Comparison of ENCODE assay signal across 1 cellular context in the genomic region with DNA sequence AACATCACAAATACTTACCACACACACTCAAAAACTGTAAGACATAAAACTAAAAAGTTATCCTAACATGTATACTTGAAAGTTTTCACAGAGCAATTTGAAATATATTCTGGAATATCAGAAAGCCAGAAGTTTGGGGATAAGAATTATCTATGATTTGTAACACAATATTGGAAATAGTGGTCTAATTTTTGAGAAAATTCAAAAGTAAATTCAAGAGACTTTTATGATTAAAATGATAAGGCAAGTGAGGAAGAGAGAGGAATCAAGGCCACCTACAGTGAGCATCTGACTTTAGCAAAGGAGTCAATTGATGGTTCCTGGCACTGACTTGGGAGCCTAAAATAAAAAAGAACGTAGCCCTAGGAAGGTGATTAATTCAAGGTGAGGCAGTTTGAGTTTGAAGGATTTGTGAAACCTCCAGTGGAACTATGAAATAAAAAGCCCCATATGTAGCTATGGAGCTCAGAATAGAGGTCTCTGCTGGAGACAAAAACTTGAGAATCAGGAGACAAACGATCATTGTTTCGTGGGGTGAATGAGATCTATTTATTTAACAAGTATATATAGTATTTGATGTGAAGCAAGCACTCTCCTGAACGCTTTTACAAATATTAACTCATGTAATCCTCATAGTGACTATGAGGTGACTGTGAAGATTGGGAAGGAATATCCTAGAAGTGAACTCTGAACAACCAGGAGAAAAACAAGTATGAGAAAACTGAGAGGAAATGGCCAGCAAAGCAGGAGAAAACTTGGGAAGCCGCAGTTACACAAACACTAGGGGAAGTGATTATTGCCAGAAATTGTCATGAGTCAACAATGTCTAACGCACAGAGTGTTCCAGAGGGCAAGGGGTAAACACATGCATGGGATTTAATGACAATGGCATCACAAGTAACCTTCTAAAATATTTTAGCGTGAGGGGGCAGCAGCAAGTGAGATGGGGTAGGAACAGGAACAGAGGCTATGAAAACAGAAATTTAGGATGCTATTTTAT.
TF ChIP-seq lines count a peak whose summit lies in the region.

No MANE protein-coding gene starts in this region.

TF ChIP-seq in HepG2, 621 proteins besides CTCF, POLR2A, EP300 and RAD21 (continued from another document and continues in another):
- TF ChIP-seq, protein P1, sequence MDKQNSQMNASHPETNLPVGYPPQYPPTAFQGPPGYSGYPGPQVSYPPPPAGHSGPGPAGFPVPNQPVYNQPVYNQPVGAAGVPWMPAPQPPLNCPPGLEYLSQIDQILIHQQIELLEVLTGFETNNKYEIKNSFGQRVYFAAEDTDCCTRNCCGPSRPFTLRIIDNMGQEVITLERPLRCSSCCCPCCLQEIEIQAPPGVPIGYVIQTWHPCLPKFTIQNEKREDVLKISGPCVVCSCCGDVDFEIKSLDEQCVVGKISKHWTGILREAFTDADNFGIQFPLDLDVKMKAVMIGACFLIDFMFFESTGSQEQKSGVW (CRISPR knock-in tag; IDR thresholded peaks at IDR 0.05; ENCODE audit: borderline replicate concordance): no peak
- TF ChIP-seq SATB2 (CRISPR knock-in tag; IDR thresholded peaks at IDR 0.05) (0 out of 2 replicates have a peak, but pooled peaks have one; percentile 29), ZNF274 (CRISPR knock-in tag; IDR thresholded peaks at IDR 0.05) (no peak), FOXJ3 (CRISPR knock-in tag; IDR thresholded peaks at IDR 0.05; ENCODE audit: borderline replicate concordance) (peak; percentile 98; the same call in 1 of the 2 replicates), ZEB1 (IDR thresholded peaks at IDR 0.05; ENCODE audit: insufficient replicate concordance, low read depth) (peak; percentile 64), PAWR (CRISPR knock-in tag; IDR thresholded peaks at IDR 0.05; ENCODE audit: borderline replicate concordance) (no peak), RBM39 (IDR thresholded peaks at IDR 0.05; ENCODE audit: low read depth, low read length, poor library complexity, severe bottlenecking) (no peak), ZNF441 (CRISPR knock-in tag; IDR thresholded peaks at IDR 0.05; ENCODE audit: borderline replicate concordance) (no peak), ZNF446 (CRISPR knock-in tag; IDR thresholded peaks at IDR 0.05) (no peak), ZBTB4 (CRISPR knock-in tag; IDR thresholded peaks at IDR 0.05; ENCODE audit: borderline replicate concordance) (no peak), ZNF142 (CRISPR knock-in tag; IDR thresholded peaks at IDR 0.05) (peak; percentile 86), JUN (CRISPR knock-in tag; IDR thresholded peaks at IDR 0.05) (peak; percentile 93), ZBTB1 (CRISPR knock-in tag; IDR thresholded peaks at IDR 0.05; ENCODE audit: borderline replicate concordance) (no peak), ZNF317 (CRISPR knock-in tag; IDR thresholded peaks at IDR 0.05) (peak; percentile 88), ZNF850 (CRISPR knock-in tag; conservative IDR thresholded peaks at IDR 0.05) (no peak), NPAS2 (CRISPR knock-in tag; IDR thresholded peaks at IDR 0.05; ENCODE audit: borderline replicate concordance) (no peak), DNMT1 (CRISPR knock-in tag; IDR thresholded peaks at IDR 0.05) (no peak), NCOA2 (CRISPR knock-in tag; IDR thresholded peaks at IDR 0.05) (peak; percentile 97), ZNF501 (CRISPR knock-in tag; IDR thresholded peaks at IDR 0.05) (no peak), TEAD3 (CRISPR knock-in tag; optimal IDR thresholded peaks at IDR 0.05; ENCODE audit: borderline replicate concordance) (peak; percentile 94), PHF21A (CRISPR knock-in tag; IDR thresholded peaks at IDR 0.05) (peak; percentile 93), HOMEZ (CRISPR knock-in tag; IDR thresholded peaks at IDR 0.05; ENCODE audit: low read depth) (peak; percentile 92), TMF1 (CRISPR knock-in tag; IDR thresholded peaks at IDR 0.05; ENCODE audit: low read depth) (no peak), ZNF367 (CRISPR knock-in tag; IDR thresholded peaks at IDR 0.05; ENCODE audit: borderline replicate concordance) (peak; percentile 51; the same call in 1 of the 2 replicates), CC2D1A (CRISPR knock-in tag; IDR thresholded peaks at IDR 0.05) (no peak; the same call in 1 of the 2 replicates), PHF20 (CRISPR knock-in tag; IDR thresholded peaks at IDR 0.05) (no peak), ZNF124 (CRISPR knock-in tag; IDR thresholded peaks at IDR 0.05) (peak; percentile 95), ZSCAN22 (CRISPR knock-in tag; IDR thresholded peaks at IDR 0.05) (peak; percentile 60; the same call in 1 of the 2 replicates), ZNF143 (CRISPR knock-in tag; IDR thresholded peaks at IDR 0.05) (no peak), ZSCAN25 (CRISPR knock-in tag; IDR thresholded peaks at IDR 0.05) (no peak), RNF2 (conservative IDR thresholded peaks at IDR 0.05; ENCODE audit: low read depth) (no peak)
- TF ChIP-seq, protein P2, sequence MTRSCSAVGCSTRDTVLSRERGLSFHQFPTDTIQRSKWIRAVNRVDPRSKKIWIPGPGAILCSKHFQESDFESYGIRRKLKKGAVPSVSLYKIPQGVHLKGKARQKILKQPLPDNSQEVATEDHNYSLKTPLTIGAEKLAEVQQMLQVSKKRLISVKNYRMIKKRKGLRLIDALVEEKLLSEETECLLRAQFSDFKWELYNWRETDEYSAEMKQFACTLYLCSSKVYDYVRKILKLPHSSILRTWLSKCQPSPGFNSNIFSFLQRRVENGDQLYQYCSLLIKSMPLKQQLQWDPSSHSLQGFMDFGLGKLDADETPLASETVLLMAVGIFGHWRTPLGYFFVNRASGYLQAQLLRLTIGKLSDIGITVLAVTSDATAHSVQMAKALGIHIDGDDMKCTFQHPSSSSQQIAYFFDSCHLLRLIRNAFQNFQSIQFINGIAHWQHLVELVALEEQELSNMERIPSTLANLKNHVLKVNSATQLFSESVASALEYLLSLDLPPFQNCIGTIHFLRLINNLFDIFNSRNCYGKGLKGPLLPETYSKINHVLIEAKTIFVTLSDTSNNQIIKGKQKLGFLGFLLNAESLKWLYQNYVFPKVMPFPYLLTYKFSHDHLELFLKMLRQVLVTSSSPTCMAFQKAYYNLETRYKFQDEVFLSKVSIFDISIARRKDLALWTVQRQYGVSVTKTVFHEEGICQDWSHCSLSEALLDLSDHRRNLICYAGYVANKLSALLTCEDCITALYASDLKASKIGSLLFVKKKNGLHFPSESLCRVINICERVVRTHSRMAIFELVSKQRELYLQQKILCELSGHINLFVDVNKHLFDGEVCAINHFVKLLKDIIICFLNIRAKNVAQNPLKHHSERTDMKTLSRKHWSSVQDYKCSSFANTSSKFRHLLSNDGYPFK (CRISPR knock-in tag; IDR thresholded peaks at IDR 0.05; ENCODE audit: borderline replicate concordance): no peak
- TF ChIP-seq, protein P3, sequence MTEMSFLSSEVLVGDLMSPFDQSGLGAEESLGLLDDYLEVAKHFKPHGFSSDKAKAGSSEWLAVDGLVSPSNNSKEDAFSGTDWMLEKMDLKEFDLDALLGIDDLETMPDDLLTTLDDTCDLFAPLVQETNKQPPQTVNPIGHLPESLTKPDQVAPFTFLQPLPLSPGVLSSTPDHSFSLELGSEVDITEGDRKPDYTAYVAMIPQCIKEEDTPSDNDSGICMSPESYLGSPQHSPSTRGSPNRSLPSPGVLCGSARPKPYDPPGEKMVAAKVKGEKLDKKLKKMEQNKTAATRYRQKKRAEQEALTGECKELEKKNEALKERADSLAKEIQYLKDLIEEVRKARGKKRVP (CRISPR knock-in tag; IDR thresholded peaks at IDR 0.05): peak in 1 of 2 experiments; percentile 85; a peak in 2 of 4 replicates
- TF ChIP-seq, protein P4, sequence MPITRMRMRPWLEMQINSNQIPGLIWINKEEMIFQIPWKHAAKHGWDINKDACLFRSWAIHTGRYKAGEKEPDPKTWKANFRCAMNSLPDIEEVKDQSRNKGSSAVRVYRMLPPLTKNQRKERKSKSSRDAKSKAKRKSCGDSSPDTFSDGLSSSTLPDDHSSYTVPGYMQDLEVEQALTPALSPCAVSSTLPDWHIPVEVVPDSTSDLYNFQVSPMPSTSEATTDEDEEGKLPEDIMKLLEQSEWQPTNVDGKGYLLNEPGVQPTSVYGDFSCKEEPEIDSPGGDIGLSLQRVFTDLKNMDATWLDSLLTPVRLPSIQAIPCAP (CRISPR knock-in tag; IDR thresholded peaks at IDR 0.05; ENCODE audit: low read depth): no peak
- TF ChIP-seq, protein P5, sequence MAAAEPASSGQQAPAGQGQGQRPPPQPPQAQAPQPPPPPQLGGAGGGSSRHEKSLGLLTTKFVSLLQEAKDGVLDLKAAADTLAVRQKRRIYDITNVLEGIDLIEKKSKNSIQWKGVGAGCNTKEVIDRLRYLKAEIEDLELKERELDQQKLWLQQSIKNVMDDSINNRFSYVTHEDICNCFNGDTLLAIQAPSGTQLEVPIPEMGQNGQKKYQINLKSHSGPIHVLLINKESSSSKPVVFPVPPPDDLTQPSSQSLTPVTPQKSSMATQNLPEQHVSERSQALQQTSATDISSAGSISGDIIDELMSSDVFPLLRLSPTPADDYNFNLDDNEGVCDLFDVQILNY (CRISPR knock-in tag; conservative IDR thresholded peaks at IDR 0.05): no peak
